Comparison of ENCODE assay signal across 8 cellular contexts in the genomic region with DNA sequence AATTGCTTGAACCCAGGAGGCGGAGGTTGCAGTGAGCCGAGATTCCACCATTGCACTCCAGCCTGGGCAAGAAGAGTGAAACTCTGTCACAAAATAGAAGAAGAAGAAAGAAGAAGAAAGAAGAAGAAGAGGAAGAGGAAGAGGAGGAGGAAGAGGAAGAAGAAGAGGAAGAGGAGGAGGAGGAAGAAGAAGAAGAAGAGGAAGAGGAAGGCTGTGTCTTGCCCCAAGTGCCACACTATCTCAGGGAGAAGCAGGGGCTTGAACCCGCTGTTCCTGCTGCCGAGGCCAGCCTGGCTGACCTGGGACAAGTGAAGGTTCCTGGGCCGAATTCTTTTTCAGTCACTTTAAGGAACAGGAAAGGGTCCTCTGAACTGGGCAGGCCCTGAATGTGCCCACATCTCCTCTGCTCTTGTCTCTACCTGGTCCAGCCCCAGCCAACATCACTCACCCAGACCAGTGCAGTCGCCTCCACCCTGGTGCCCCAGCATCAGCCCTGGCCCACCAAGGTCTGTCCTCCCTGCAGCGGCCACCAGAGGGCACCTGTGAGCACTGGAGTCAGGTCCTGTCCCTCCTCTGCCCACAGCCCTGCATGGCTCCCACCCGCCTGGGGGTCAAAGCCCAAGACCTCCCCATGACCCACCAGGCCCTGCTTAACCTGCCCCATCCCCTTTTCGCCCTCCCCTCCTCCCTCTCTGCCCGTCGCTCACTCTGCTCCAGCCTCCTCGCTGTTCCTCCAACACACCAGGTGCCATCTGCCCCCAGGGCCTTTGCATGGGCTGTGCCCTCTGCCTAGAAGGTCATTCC. TPM values are rescaled to one million over a fixed set of nuclear protein-coding genes. Genes with fewer than 3 reads are reported as not detected.
DNase-seq lines count a peak whose midpoint lies in the region; TF ChIP-seq lines count a peak whose summit lies in the region.

No MANE protein-coding gene starts in this region.

- H3K4me2 ChIP-seq in SK-N-SH: no peak overlapping the region

- H3K4me3 ChIP-seq in SK-N-SH (ENCODE audit: low read depth in 2 of 2, low read length in 1 of 2) (no peak overlapping the region; a peak in 1 of 4 replicates), uterus (no peak overlapping the region)

- no peaks in the 10 kb centered on the region for H3K4me1 Mint-ChIP-seq in glutamatergic neuron (ENCODE audit: low read depth, unreplicated experiment)
- H3K4me1 Mint-ChIP-seq in progenitor cell of endocrine pancreas (ENCODE audit: low read depth): peaks cover 1% of the 10 kb centered on the region

- H3K9ac ChIP-seq in SK-N-SH: no peak overlapping the region

- H3K9me3 Mint-ChIP-seq in glutamatergic neuron (ENCODE audit: unreplicated experiment) (peaks cover 4% of the 10 kb centered on the region), progenitor cell of endocrine pancreas (ENCODE audit: low read depth) (peaks cover 6% of the 10 kb centered on the region)

- H3K9me3 ChIP-seq in SK-N-SH (no peaks in the 10 kb centered on the region), uterus (no peaks in the 10 kb centered on the region)

- TF ChIP-seq EP300 in SK-N-SH (IDR thresholded peaks at IDR 0.05; ENCODE audit: borderline replicate concordance in 1 of 2, low read depth in 1 of 2, low read length in 1 of 2): no peak

- no peaks in the 10 kb centered on the region for H3K27me3 ChIP-seq in SK-N-SH (ENCODE audit: insufficient read depth)
- no peaks in the 10 kb centered on the region for H3K27me3 ChIP-seq in uterus

- TF ChIP-seq CTCF in SK-N-SH (IDR thresholded peaks at IDR 0.05) (peak; percentile 80), glutamatergic neuron (IDR thresholded peaks at IDR 0.05; ENCODE audit: partially characterized antibody, unreplicated experiment) (peak; percentile 92), progenitor cell of endocrine pancreas (IDR thresholded peaks at IDR 0.05; ENCODE audit: unreplicated experiment) (peak; percentile 83), uterus (IDR thresholded peaks at IDR 0.05) (peak; percentile 70 to 87 (median 77))

- H3K36me3 ChIP-seq in SK-N-SH (replicated peaks in 1 of 2; ENCODE audit: control insufficient read depth in 1 of 2, insufficient read depth in 2 of 2, low read length in 1 of 2) (peaks cover 2 to 4% of the 10 kb centered on the region in 2 experiments), uterus (no peaks in the 10 kb centered on the region)

- CTCF ChIA-PET in SK-N-SH (lab: Yijun Ruan, JAX): interaction anchor here (0.5 to 13.0 kb wide), 15 partner anchors 12 to 523 kb away, joined by 3 to 409 read pairs (median 4); partner anchors contain the start of gene FEM1A

- in situ Hi-C loops in Caki2 (cut with HindIII; ENCODE audit: low pct_unique_long_range_greater_than_20kb, low sequenced_read_pairs): no loop called here

- DNase-seq in Caki2 (ENCODE audit: low read depth) (peak; percentile 41), HT-29 (ENCODE audit: low spot score) (peak; percentile 77), SK-N-SH (peak; percentile 82), glutamatergic neuron (peak; percentile 96), progenitor cell of endocrine pancreas (ENCODE audit: low spot score, unreplicated experiment) (peak; percentile 89), uterus (peak; percentile 78), SW480 (ENCODE audit: low spot score) (no peak)
- DNase-seq in activated naive CD4-positive, alpha-beta T cell treated with Interleukin-2 at 50 U/mL for 16 hours: peak; percentile 91

- POLR2A ChIA-PET in SK-N-SH (lab: Yijun Ruan, JAX): no interaction called here

- H3K4me1 ChIP-seq in SK-N-SH (ENCODE audit: control insufficient read depth in 1 of 2, insufficient read depth in 2 of 2, low read depth in 1 of 2, low read length in 1 of 2): peaks cover 3 to 7% of the 10 kb centered on the region in 2 experiments; a peak in 2 of 4 replicates
- no peaks in the 10 kb centered on the region for H3K4me1 ChIP-seq in uterus

- intact Hi-C loops in uterus (cut with DNase I; ENCODE audit: low total_unique reads): loop anchor here (2.0 to 5.0 kb wide), 2 partner anchors 39 to 221 kb away; no protein-coding TSS in a partner anchor

- no peak overlapping the region for H3K4me3 Mint-ChIP-seq in glutamatergic neuron (ENCODE audit: unreplicated experiment)
- no peak overlapping the region for H3K4me3 Mint-ChIP-seq in progenitor cell of endocrine pancreas (ENCODE audit: low read depth)

- TF ChIP-seq POLR2A in uterus (IDR thresholded peaks at IDR 0.05): no peak

- no peak overlapping the region for H2AFZ ChIP-seq in SK-N-SH (ENCODE audit: low read depth)

- H3K27me3 Mint-ChIP-seq in glutamatergic neuron (ENCODE audit: unreplicated experiment) (peaks cover 9% of the 10 kb centered on the region), progenitor cell of endocrine pancreas (no peaks in the 10 kb centered on the region)

- H3K36me3 Mint-ChIP-seq in glutamatergic neuron (ENCODE audit: unreplicated experiment) (no peaks in the 10 kb centered on the region), progenitor cell of endocrine pancreas (ENCODE audit: insufficient read depth) (peaks cover 2% of the 10 kb centered on the region)

- H3K9me2 ChIP-seq in SK-N-SH: no peaks in the 10 kb centered on the region

- WGBS in SK-N-SH (ENCODE audit: low lambda C conversion rate): 73% methylated on average over 12 of the region's 12 CpGs

- H3K27ac Mint-ChIP-seq in glutamatergic neuron (ENCODE audit: unreplicated experiment) (no peak overlapping the region), progenitor cell of endocrine pancreas (peak overlapping the region; percentile 59)

- no peaks in the 10 kb centered on the region for H3K79me2 ChIP-seq in SK-N-SH (ENCODE audit: insufficient read depth)

- peaks cover 43% of the 10 kb centered on the region for H3F3A ChIP-seq in SK-N-SH (replicated peaks; ENCODE audit: insufficient read depth)

- H3K27ac ChIP-seq in SK-N-SH (ENCODE audit: low read depth in 2 of 2, low read length in 1 of 2) (peak overlapping the region in 1 of 2 experiments; percentile 99; a peak in 2 of 4 replicates), uterus (peak overlapping the region; percentile 90 to 94)

- H4K20me1 ChIP-seq in SK-N-SH (ENCODE audit: insufficient read depth): no peaks in the 10 kb centered on the region

- TF ChIP-seq RAD21 in SK-N-SH (IDR thresholded peaks at IDR 0.05; ENCODE audit: low read length): peak; percentile 53

TF ChIP-seq in SK-N-SH, 30 proteins besides CTCF, POLR2A, EP300 and RAD21:
- TF ChIP-seq, protein P1, sequence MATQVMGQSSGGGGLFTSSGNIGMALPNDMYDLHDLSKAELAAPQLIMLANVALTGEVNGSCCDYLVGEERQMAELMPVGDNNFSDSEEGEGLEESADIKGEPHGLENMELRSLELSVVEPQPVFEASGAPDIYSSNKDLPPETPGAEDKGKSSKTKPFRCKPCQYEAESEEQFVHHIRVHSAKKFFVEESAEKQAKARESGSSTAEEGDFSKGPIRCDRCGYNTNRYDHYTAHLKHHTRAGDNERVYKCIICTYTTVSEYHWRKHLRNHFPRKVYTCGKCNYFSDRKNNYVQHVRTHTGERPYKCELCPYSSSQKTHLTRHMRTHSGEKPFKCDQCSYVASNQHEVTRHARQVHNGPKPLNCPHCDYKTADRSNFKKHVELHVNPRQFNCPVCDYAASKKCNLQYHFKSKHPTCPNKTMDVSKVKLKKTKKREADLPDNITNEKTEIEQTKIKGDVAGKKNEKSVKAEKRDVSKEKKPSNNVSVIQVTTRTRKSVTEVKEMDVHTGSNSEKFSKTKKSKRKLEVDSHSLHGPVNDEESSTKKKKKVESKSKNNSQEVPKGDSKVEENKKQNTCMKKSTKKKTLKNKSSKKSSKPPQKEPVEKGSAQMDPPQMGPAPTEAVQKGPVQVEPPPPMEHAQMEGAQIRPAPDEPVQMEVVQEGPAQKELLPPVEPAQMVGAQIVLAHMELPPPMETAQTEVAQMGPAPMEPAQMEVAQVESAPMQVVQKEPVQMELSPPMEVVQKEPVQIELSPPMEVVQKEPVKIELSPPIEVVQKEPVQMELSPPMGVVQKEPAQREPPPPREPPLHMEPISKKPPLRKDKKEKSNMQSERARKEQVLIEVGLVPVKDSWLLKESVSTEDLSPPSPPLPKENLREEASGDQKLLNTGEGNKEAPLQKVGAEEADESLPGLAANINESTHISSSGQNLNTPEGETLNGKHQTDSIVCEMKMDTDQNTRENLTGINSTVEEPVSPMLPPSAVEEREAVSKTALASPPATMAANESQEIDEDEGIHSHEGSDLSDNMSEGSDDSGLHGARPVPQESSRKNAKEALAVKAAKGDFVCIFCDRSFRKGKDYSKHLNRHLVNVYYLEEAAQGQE (IDR thresholded peaks at IDR 0.05; ENCODE audit: low read depth, low read length): 0 out of 2 replicates have a peak, but pooled peaks have one; percentile 9
- TF ChIP-seq CHD2 (IDR thresholded peaks at IDR 0.05; ENCODE audit: low read length, partially characterized antibody): no peak
- TF ChIP-seq SMC3 (IDR thresholded peaks at IDR 0.05; ENCODE audit: low read depth, low read length): peak; percentile 66

RNA-seq across cellular contexts. Expression of gene TICAM1, which starts 20.0 kb away (rescaled TPM):
- total RNA-seq in Caki2 (2014; rRNA removed; shearing (Covaris generic); ENCODE audit: low replicate concordance): 2.6 and 10.5 TPM in 2 replicates
- total RNA-seq in HT-29 (2014; rRNA removed; shearing (Covaris generic)): 3.9 and 4.0 TPM in 2 replicates
- 1.8 and 2.7 TPM in 2 replicates for polyA plus RNA-seq in SK-N-SH (2012; rRNA removed)
- 1.9 and 2.6 TPM in 2 replicates for polyA plus RNA-seq in SK-N-SH (2012; cell fraction: cytosol; rRNA removed)
- polyA plus RNA-seq in SK-N-SH (2012; cell fraction: nucleus; rRNA removed): 2.1 and 3.7 TPM in 2 replicates
- total RNA-seq in glutamatergic neuron (ENCODE audit: unreplicated experiment) (not detected), progenitor cell of endocrine pancreas (3.4 and 4.0 TPM in 2 replicates), uterus (10 to 100 TPM in 1 of 4 donors, 1 to 10 TPM in 2, under 1 TPM in 1; under 0.01 to 13.0 (median 2.3) TPM)

RNA-seq across cellular contexts. Expression of gene FEM1A, which starts 20.0 kb away (rescaled TPM):
- total RNA-seq in Caki2 (2014; rRNA removed; shearing (Covaris generic); ENCODE audit: low replicate concordance): 10.5 and 13.3 TPM in 2 replicates
- total RNA-seq in HT-29 (2014; rRNA removed; shearing (Covaris generic)): 17.8 and 22.2 TPM in 2 replicates
- polyA plus RNA-seq in SK-N-SH (2012; rRNA removed): 4.8 and 5.0 TPM in 2 replicates
- 2.8 and 4.0 TPM in 2 replicates for polyA plus RNA-seq in SK-N-SH (2012; cell fraction: cytosol; rRNA removed)
- polyA plus RNA-seq in SK-N-SH (2012; cell fraction: nucleus; rRNA removed): 3.5 and 3.7 TPM in 2 replicates
- total RNA-seq in glutamatergic neuron (ENCODE audit: unreplicated experiment): 11.3 TPM
- 12.5 and 13.0 TPM in 2 replicates for total RNA-seq in progenitor cell of endocrine pancreas
- 10 to 100 TPM in 3 of 4 donors, 1 to 10 TPM in 1; 9.4 to 12.4 (median 10.6) TPM for total RNA-seq in uterus

RNA-seq across cellular contexts. Expression of gene PLIN3, which starts 55.9 kb away (rescaled TPM):
- total RNA-seq in Caki2 (2014; rRNA removed; shearing (Covaris generic); ENCODE audit: low replicate concordance): 320 and 387 TPM in 2 replicates
- 69.6 and 70.9 TPM in 2 replicates for total RNA-seq in HT-29 (2014; rRNA removed; shearing (Covaris generic))
- polyA plus RNA-seq in SK-N-SH (2012; rRNA removed): 129 and 136 TPM in 2 replicates
- polyA plus RNA-seq in SK-N-SH (2012; cell fraction: cytosol; rRNA removed): 55.6 and 96.3 TPM in 2 replicates
- polyA plus RNA-seq in SK-N-SH (2012; cell fraction: nucleus; rRNA removed): 67.5 and 82.1 TPM in 2 replicates
- total RNA-seq in glutamatergic neuron (ENCODE audit: unreplicated experiment) (6.8 TPM), progenitor cell of endocrine pancreas (40.0 and 43.6 TPM in 2 replicates), uterus (10 to 100 TPM; 18.7 to 60.8 (median 27.9) TPM)
